Comparison of ENCODE assay signal across 9 cellular contexts in the genomic region with DNA sequence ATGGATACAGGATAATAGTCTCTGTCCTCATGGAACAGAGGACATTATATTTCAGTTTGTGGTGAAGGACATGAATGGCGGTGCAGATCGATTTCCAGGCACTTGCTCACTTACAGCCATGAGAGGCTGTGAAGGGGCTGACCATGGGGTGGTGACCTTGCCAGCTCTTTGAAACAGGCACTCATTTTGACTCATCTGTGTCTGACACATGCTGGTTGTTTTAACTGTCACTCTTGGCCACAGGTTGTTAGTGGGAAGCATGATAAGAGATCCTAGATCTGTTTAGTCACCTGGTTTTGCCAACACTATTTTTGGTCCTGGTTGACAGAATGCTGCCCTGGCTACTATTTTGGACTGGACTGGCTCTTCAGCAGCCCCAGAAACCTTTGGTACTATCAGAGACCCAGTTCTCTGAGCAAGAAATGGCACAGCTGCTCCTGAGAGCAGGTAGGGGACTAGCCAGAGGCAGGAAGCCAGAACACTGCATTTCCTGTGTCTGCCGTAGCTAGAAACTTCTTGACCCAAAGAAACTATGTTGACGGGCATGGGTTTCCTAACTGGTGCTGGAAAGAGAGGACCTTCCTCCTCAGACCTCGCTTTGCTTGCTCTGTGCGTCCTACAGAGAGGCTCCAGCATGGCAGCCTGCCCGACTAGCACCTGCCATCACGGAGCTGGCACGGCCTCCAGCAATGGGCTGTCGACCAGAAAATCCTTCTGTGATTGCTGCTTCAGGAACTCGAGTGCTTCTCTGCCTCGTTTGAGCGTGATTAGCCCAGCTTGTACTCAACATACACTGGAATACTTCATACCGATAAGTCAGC. TPM values are rescaled to one million over a fixed set of nuclear protein-coding genes. Genes with fewer than 3 reads are reported as not detected.
DNase-seq lines count a peak whose midpoint lies in the region; ATAC-seq and TF ChIP-seq lines count a peak whose summit lies in the region.
"Had no signal": no experiment of that assay in that cellular context is flagged by ENCODE, and none has a peak within 500 bp of the region (broad histone marks: within the 10 kb centered on the region; RNA-seq: fewer than 3 reads in every experiment).

No MANE protein-coding gene starts in this region.

- peak in 1 of 3 donors; percentile 26 for TF ChIP-seq POLR2A in body of pancreas (IDR thresholded peaks at IDR 0.05)

- peak overlapping the region; percentile 53 to 81 (median 63) for H3K27ac ChIP-seq in body of pancreas

- no peaks in the 10 kb centered on the region for H3K27me3 ChIP-seq in body of pancreas

- TF ChIP-seq CTCF in body of pancreas (IDR thresholded peaks at IDR 0.05) = no peak

- H3K4me1 ChIP-seq in body of pancreas = peaks cover 39% of the 10 kb centered on the region

- intact Hi-C loops in body of pancreas (cut with DNase I) = no loop called here

- 35 to 43% methylated on average over 13 to 14 of the region's 14 CpGs for WGBS in body of pancreas, 2 donors

- no peak overlapping the region for H3K4me3 ChIP-seq in body of pancreas

- DNase-seq in HT1080 (ENCODE audit: low read depth) = peak; percentile 51
- peak; percentile 89 for DNase-seq in NCI-H2196 (lab: John Stamatoyannopoulos, UW; ENCODE audit: unreplicated experiment)
- DNase-seq in body of pancreas = peak; percentile 92 to 96 (median 94)
- DNase-seq in pons (ENCODE audit: low spot score) = peak; percentile 15
- DNase-seq in HT-29 (ENCODE audit: low spot score) = no peak
- DNase-seq: NCI-H524 had no signal

- ATAC-seq in body of pancreas = peak; percentile 94
- no peak for ATAC-seq in HG02588 (IDR thresholded peaks at IDR 0.05; ENCODE audit: unreplicated experiment)
- ATAC-seq in HG03159 (IDR thresholded peaks at IDR 0.05; ENCODE audit: unreplicated experiment) = no peak
- ATAC-seq in HG03460 (IDR thresholded peaks at IDR 0.05; ENCODE audit: unreplicated experiment) = no peak

- H3K36me3 ChIP-seq in body of pancreas (replicated peaks in 1 of 2; ENCODE audit: insufficient read depth in 1 of 2, low read depth in 2 of 2) = no peaks in the 10 kb centered on the region

- no peaks in the 10 kb centered on the region for H3K9me3 ChIP-seq in body of pancreas

RNA-seq across cellular contexts. Expression of a gene that starts 6.3 kb away (rescaled TPM):
- 7.7 and 13.2 TPM in 2 replicates for total RNA-seq in HT1080 (2014; rRNA removed; shearing (Covaris generic))
- 7.4 and 10.2 TPM in 2 replicates for polyA plus RNA-seq in HT1080 (2015; cell fraction: cytosol; rRNA removed)
- polyA plus RNA-seq in HT1080 (2015; cell fraction: nucleus; rRNA removed) = 9.9 and 12.1 TPM in 2 replicates
- 10 to 100 TPM in 1 of 2 donors, 1 to 10 TPM in 1; 9.9 to 10.5 TPM for total RNA-seq in body of pancreas
- total RNA-seq in HT-29 (2014; rRNA removed; shearing (Covaris generic)) = 6.2 and 9.7 TPM in 2 replicates
